8 cellular contexts compared by ENCODE assay signal in genomic region chr2:227473019-227473461, GRCh38. TPM values are rescaled to one million over a fixed set of nuclear protein-coding genes. Genes with fewer than 3 reads are reported as not detected.
DNase-seq lines count a peak whose midpoint lies in the region; ATAC-seq and TF ChIP-seq lines count a peak whose summit lies in the region.

No MANE protein-coding gene starts in this region.

- TF ChIP-seq CTCF in ovary (IDR thresholded peaks at IDR 0.05), result no peak

- H3K27ac ChIP-seq in ovary, result no peak overlapping the region

- peak; percentile 5 for DNase-seq in NCI-H2107 treated with DMSO at 0.1 percent for 48 hours (lab: John Stamatoyannopoulos, UW; ENCODE audit: unreplicated experiment)
- DNase-seq in NCI-H2107 (lab: John Stamatoyannopoulos, UW), result no peak
- peak; percentile 27 for DNase-seq in NCI-H82 treated with DMSO at 0.1 percent for 48 hours (lab: John Stamatoyannopoulos, UW; ENCODE audit: unreplicated experiment)
- DNase-seq in ovary, result no peak
- DNase-seq in HuH-7 (ENCODE audit: low spot score), result no peak
- DNase-seq in amniotic stem cell (lab: John Stamatoyannopoulos, UW), result no peak

- intact Hi-C loops in ovary (cut with DNase I), result loop anchor here in 1 of 4 donors (5.0 kb wide), 1 partner anchor 304 kb away; no protein-coding TSS in a partner anchor

- peaks cover 16% of the 10 kb centered on the region for H3K4me1 ChIP-seq in endocrine pancreas (ENCODE audit: control insufficient read depth, insufficient read depth, low read length)
- peaks cover 3% of the 10 kb centered on the region for H3K4me1 ChIP-seq in ovary (ENCODE audit: insufficient read depth)

- H3K4me3 ChIP-seq in endocrine pancreas (ENCODE audit: control insufficient read depth, insufficient read depth, low read length) (peak overlapping the region; percentile 89), ovary (peak overlapping the region; percentile 69)

- H3K36me3 ChIP-seq in endocrine pancreas (ENCODE audit: control insufficient read depth, insufficient read depth, low read length) (no peaks in the 10 kb centered on the region), ovary (no peaks in the 10 kb centered on the region)

- WGBS in ovary, 3 donors, result 0 to 1% (median 0%) methylated on average over 17 to 19 of the region's 19 CpGs

- H3K9me3 ChIP-seq in endocrine pancreas (ENCODE audit: control insufficient read depth, low read length) (no peaks in the 10 kb centered on the region), ovary (no peaks in the 10 kb centered on the region)

- TF ChIP-seq EP300 in ovary (IDR thresholded peaks at IDR 0.05), result no peak

- H3K27me3 ChIP-seq in endocrine pancreas (ENCODE audit: control insufficient read depth, insufficient read depth, low read length) (no peaks in the 10 kb centered on the region), ovary (no peaks in the 10 kb centered on the region)

- no peak for ATAC-seq in HG02970 (IDR thresholded peaks at IDR 0.05; ENCODE audit: low FRiP score, unreplicated experiment)

- H3K9ac ChIP-seq in endocrine pancreas (ENCODE audit: control insufficient read depth, insufficient read depth, low read length), result peak overlapping the region; percentile 42

- no peak for TF ChIP-seq POLR2A in ovary (IDR thresholded peaks at IDR 0.05)

RNA-seq across cellular contexts. Expression of gene AGFG1, which starts 1.1 kb away (rescaled TPM):
- total RNA-seq in ovary, result 10 to 100 TPM; 21.3 to 78.9 (median 52.2) TPM
- polyA plus RNA-seq in ovary, result 10 to 100 TPM; 22.4 to 49.7 TPM

Comparison
In these comparisons a context has a peak if more than half of its experiments do, and no peak if none do; other contexts are left out.
1. DNase-seq: peak in NCI-H2107 treated with DMSO at 0.1 percent for 48 hours (single experiment) and NCI-H82 treated with DMSO at 0.1 percent for 48 hours (single experiment); none in NCI-H2107 (single experiment), ovary (0 of 5), HuH-7 (single experiment) and amniotic stem cell (single experiment).